Comparison of ENCODE assay signal across 37 cellular contexts in the genomic region with DNA sequence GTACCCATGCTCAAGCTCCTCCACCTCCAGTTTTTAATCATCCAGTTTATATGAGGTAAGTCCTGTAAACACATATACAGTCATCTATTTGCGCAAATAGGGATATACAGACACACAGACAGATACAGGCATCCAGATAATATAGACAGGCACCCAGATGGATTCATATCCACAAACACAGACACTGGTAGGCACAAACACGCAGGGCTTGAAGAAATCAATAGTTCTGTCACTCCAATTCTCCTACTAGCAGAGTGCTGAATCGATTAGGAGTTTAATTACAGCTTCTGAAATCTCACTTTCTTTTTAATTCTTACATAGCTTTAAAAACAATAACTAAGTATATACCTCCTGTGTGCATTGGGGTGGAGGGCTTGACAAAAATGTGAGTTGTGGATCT. TPM values are rescaled to one million over a fixed set of nuclear protein-coding genes. Genes with fewer than 3 reads are reported as not detected.
"Had no signal": no experiment of that assay in that cellular context is flagged by ENCODE, and none has a peak within 500 bp of the region (broad histone marks: within the 10 kb centered on the region; RNA-seq: fewer than 3 reads in every experiment).

No MANE protein-coding gene starts in this region.

- DNase-seq: activated B cell treated with CpG ODN at 0.5 μM for 24 hours; activated CD4-positive, alpha-beta memory T cell treated with anti-CD3 and anti-CD28 coated beads for 36 hours; activated CD4-positive, alpha-beta T cell treated with anti-CD3 and anti-CD28 coated beads for 4 hours; activated CD4-positive, alpha-beta T cell treated with anti-CD3 and anti-CD28 coated beads, Interleukin-2, amount 10 ng/mL, durations not matched to agents 24 days and 14 days; activated CD4-positive, alpha-beta T cell treated with anti-CD3 and anti-CD28 coated beads, Interleukin-2, amount 50 U/mL, for 1 hour; activated CD4-positive, alpha-beta T cell treated with anti-CD3 and anti-CD28 coated beads, Interleukin-2, amount 50 U/mL, for 4 hours; activated CD4-positive, CD25-positive, alpha-beta regulatory T cell treated with anti-CD3 and anti-CD28 coated beads, Interleukin-2, amount 50 U/mL, for 72 hours; activated CD8-positive, alpha-beta memory T cell treated with anti-CD3 and anti-CD28 coated beads, Interleukin-2, amount 50 U/mL, for 4 hours; activated CD8-positive, alpha-beta T cell treated with anti-CD3 and anti-CD28 coated beads for 36 hours; activated effector memory CD4-positive, alpha-beta T cell treated with anti-CD3 and anti-CD28 coated beads, Interleukin-2, amount 50 U/mL, for 16 hours; activated gamma-delta T cell treated with Interleukin-2 at 50 U/mL for 16 hours; activated naive CD4-positive, alpha-beta T cell; activated naive CD4-positive, alpha-beta T cell treated with anti-CD3 and anti-CD28 coated beads for 36 hours; activated naive CD4-positive, alpha-beta T cell treated with anti-CD3 and anti-CD28 coated beads, Interleukin-2, amount 50 U/mL, for 16 hours; activated naive CD8-positive, alpha-beta T cell treated with anti-CD3 and anti-CD28 coated beads for 36 hours; activated T-cell treated with anti-CD3 and anti-CD28 coated beads for 4 hours; activated T-cell treated with anti-CD3 and anti-CD28 coated beads, Interleukin-2, amount 50 U/mL, for 1 hour; activated T-cell treated with anti-CD3 and anti-CD28 coated beads, Interleukin-2, amount 50 U/mL, for 4 hours; activated T-cell treated with anti-CD3 and anti-CD28 coated beads, Interleukin-2, amount 50 U/mL, for 72 hours; adrenal gland; amniotic stem cell; aorta; body of pancreas; brain microvascular endothelial cell; caudate nucleus; cerebellar nuclear complex; T-helper 1 cell; T-helper 2 cell; T-helper 9 cell had no signal

- H3K36me3 ChIP-seq: adrenal gland, brain microvascular endothelial cell, breast epithelium, cardiac muscle cell had no signal

- FAIRE-seq: astrocyte, TTC549 had no signal

- ATAC-seq: activated CD8-positive, alpha-beta T cell treated with anti-CD3 and anti-CD28 coated beads for 36 hours; activated naive CD4-positive, alpha-beta T cell treated with anti-CD3 and anti-CD28 coated beads, Interleukin-2, amount 50 U/mL, for 72 hours; activated T-cell treated with anti-CD3 and anti-CD28 coated beads, Interleukin-2, amount 50 U/mL, for 4 hours; activated T-cell treated with anti-CD3 and anti-CD28 coated beads, Interleukin-2, amount 50 U/mL, for 72 hours; activated T-helper 17 cell treated with anti-CD3 and anti-CD28 coated beads, Interleukin-2, amount 50 U/mL, for 72 hours; body of pancreas had no signal

- H3K4me1 ChIP-seq: adrenal gland, body of pancreas, breast epithelium had no signal

- H3K4me3 ChIP-seq: adrenal gland, body of pancreas, breast epithelium, cardiac muscle cell had no signal

- H3K27me3 ChIP-seq: adrenal gland, body of pancreas, brain microvascular endothelial cell, breast epithelium, cardiac muscle cell had no signal

- H3K27ac ChIP-seq: adrenal gland, body of pancreas, brain microvascular endothelial cell, breast epithelium, cardiac muscle cell, VCaP had no signal

- H3K9me3 ChIP-seq: adrenal gland, body of pancreas, breast epithelium had no signal

RNA-seq across cellular contexts. Expression of gene INSC, which starts 56.0 kb away (rescaled TPM):
- total RNA-seq: activated B cell treated with CpG ODN at 0.5 μM for 24 hours; activated CD4-positive, alpha-beta T cell treated with anti-CD3 and anti-CD28 coated beads, Interleukin-2, amount 10 ng/mL, durations not matched to agents 24 days and 14 days; activated T-cell treated with anti-CD3 and anti-CD28 coated beads, Interleukin-2, amount 50 U/mL, for 4 hours; activated T-helper 1 cell treated with anti-CD3 and anti-CD28 coated beads, Interleukin-12 subunit alpha, Interleukin-12 subunit beta, Interleukin-2, Interleukin-4 antibody, amounts not matched to agents 30 ng/mL and 10 ng/mL and 1 ng/mL, durations not matched to agents 14 hours and 24 hours and 36 hours; astrocyte; cardiac muscle cell had no signal
- polyA plus RNA-seq: cardiac muscle cell had no signal
